In genomic region chr5:90709323-90710148, GRCh38 we compare ENCODE assay signal across 8 cellular contexts.
DNase-seq lines count a peak whose midpoint lies in the region; ATAC-seq and TF ChIP-seq lines count a peak whose summit lies in the region.

No MANE protein-coding gene starts in this region.

- no peaks in the 10 kb centered on the region for H3K9me3 ChIP-seq in spleen

- peaks cover 0 to 9% (median 0%) of the 10 kb centered on the region in 7 donors for H3K27me3 ChIP-seq in spleen (replicated peaks in 1 of 7)

- 61 to 86% (median 82%) methylated on average over 1 of the region's 1 CpG for WGBS in spleen, 5 donors

- no peaks in the 10 kb centered on the region for H3K36me3 ChIP-seq in spleen

- TF ChIP-seq POLR2A in spleen (IDR thresholded peaks at IDR 0.05): no peak

- ATAC-seq in GM21723 (IDR thresholded peaks at IDR 0.05; ENCODE audit: unreplicated experiment): peak; percentile 79
- ATAC-seq in left ventricle myocardium superior: peak; percentile 34

- H3K4me1 ChIP-seq in spleen: no peaks in the 10 kb centered on the region

- intact Hi-C loops in left ventricle myocardium superior (cut with micrococcal nuclease) (no loop called here), spleen (cut with DNase I; ENCODE audit: low total_unique reads) (no loop called here)

- H3K27ac ChIP-seq in VCaP (no peak overlapping the region), spleen (no peak overlapping the region)

- DNase-seq in NOMO-1 treated with DMSO at 0.1 percent for 48 hours (lab: John Stamatoyannopoulos, UW; ENCODE audit: unreplicated experiment) (peak; percentile 8), NOMO-1 (lab: John Stamatoyannopoulos, UW; ENCODE audit: unreplicated experiment in 2 of 2) (no peak), LNCaP clone FGC (ENCODE audit: low read depth) (peak; percentile 14), left ventricle myocardium superior (no peak), spleen (no peak)
- DNase-seq in stimulated activated CD8-positive, alpha-beta memory T cell treated with anti-CD3 and anti-CD28 coated beads, Interleukin-4, amount 100 ng/mL, for 48 hours: no peak

- no peak overlapping the region for H3K4me3 ChIP-seq in LNCaP clone FGC (ENCODE audit: low read depth, low read length)
- no peak overlapping the region for H3K4me3 ChIP-seq in spleen

- peak; percentile 93 for TF ChIP-seq CTCF in LNCaP clone FGC (IDR thresholded peaks at IDR 0.05; ENCODE audit: control insufficient read depth, extremely low read depth, insufficient read depth)
- peak; percentile 83 for TF ChIP-seq CTCF in VCaP (conservative IDR thresholded peaks at IDR 0.05)
- peak in 6 of 11 experiments; percentile 18 to 47 (median 30) for TF ChIP-seq CTCF in spleen (IDR thresholded peaks at IDR 0.05 in 8 of 11, conservative IDR thresholded peaks at IDR 0.05 in 3 of 11)

Comparison
In these comparisons a context has a peak if more than half of its experiments do, and no peak if none do; other contexts are left out.
1. DNase-seq: peak in NOMO-1 treated with DMSO at 0.1 percent for 48 hours (single experiment) and LNCaP clone FGC (single experiment); none in NOMO-1 (0 of 2), left ventricle myocardium superior (single experiment), spleen (single experiment) and stimulated activated CD8-positive, alpha-beta memory T cell treated with anti-CD3 and anti-CD28 coated beads, Interleukin-4, amount 100 ng/mL, for 48 hours (single experiment).
2. CTCF ChIP-seq: peak in every context shown above with its lines; median percentile 93 in LNCaP clone FGC; 83 in VCaP; 30 in spleen.